In the genomic region with DNA sequence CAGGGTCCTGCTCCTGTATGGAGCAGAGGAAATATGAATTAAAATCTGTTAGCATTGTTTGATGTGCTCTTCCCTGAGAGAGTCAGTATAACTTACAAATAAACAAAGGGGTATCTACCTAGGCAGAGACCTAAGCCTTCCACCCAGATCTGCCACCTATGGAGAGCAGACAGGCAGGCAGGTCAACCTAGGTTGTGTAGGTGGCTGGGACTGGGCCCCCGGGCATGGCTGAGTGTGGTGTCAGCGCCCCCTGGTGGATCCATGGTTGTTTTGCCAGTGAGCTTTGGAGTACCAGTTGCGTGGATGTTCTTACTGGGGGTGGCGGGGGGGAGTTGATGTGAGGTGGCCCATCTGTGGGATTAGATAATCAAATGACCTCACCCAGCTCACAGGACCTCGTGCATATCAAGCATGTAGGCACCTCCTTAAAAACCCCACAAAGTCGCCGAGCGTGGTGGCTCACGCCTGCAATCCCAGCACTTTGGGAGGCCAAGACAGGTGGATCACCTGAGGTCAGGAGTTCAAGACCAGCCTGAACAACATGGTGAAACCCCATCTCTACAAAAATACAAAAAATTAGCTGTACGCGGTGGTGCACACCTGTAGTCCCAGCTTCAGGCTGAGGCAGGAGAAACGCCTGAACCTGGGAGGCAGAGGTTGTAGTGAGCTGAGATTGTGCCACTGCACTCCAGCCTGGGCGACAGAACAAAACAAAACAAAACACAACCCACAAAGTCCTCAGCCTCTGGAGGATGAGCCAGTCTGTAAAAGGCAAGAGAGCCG, we compare ENCODE assay signal across 8 cellular contexts. TPM values are rescaled to one million over a fixed set of nuclear protein-coding genes. Genes with fewer than 3 reads are reported as not detected.
DNase-seq lines count a peak whose midpoint lies in the region; ATAC-seq and TF ChIP-seq lines count a peak whose summit lies in the region.

No MANE protein-coding gene starts in this region.

- H3K4me3 ChIP-seq in BJ (ENCODE audit: low read depth, low read length) (no peak overlapping the region), PC-9 (no peak overlapping the region), esophagus squamous epithelium (no peak overlapping the region)

- no peak for DNase-seq in BJ (ENCODE audit: low read depth)
- DNase-seq in KG1 (lab: John Stamatoyannopoulos, UW), result peak; percentile 56
- DNase-seq in PC-9, result peak; percentile 55 to 83
- peak; percentile 90 for DNase-seq in activated T-cell treated with anti-CD3 and anti-CD28 coated beads, Interleukin-2, amount 50 U/mL, for 1 hour
- peak; percentile 59 for DNase-seq in esophagus squamous epithelium (lab: John Stamatoyannopoulos, UW)
- DNase-seq in natural killer cell, result peak; percentile 89
- peak; percentile 64 to 92 (median 84) for DNase-seq in stimulated activated naive CD4-positive, alpha-beta T cell (lab: John Stamatoyannopoulos, UW)

- H3K36me3 ChIP-seq in BJ (ENCODE audit: control insufficient read depth, insufficient read depth, low read length), result no peaks in the 10 kb centered on the region; the same call in 1 of the 2 replicates
- no peaks in the 10 kb centered on the region for H3K36me3 ChIP-seq in PC-9 (ENCODE audit: low read depth)
- H3K36me3 ChIP-seq in esophagus squamous epithelium, result peaks cover 0 to 54% (median 0%) of the 10 kb centered on the region in 3 donors

- H3K4me2 ChIP-seq in PC-9, result no peak overlapping the region

- H3K79me2 ChIP-seq in PC-9 (ENCODE audit: low read depth), result no peaks in the 10 kb centered on the region

- no TSS peak for BruUV-seq in PC-9 (replicated peaks; lab: Mats Ljungman, UMichigan)

- H3K27me3 Mint-ChIP-seq in natural killer cell (ENCODE audit: low read depth in 2 of 2), result no peaks in the 10 kb centered on the region

- CTCF ChIA-PET in BJ (lab: Yijun Ruan, JAX), result interaction anchor here (0.6 to 3.1 kb wide), 37 partner anchors 9 to 520 kb away, joined by 3 to 29 read pairs (median 5); partner anchors contain the start of genes DDX28, DPEP2, DUS2 and NRN1L
- CTCF ChIA-PET in PC-9 (lab: Charles Lee), result interaction anchor here (0.6 to 1.1 kb wide), 14 partner anchors 8 to 519 kb away, joined by 3 to 13 read pairs (median 4); no protein-coding TSS in a partner anchor

- H2AFZ ChIP-seq in PC-9, result no peak overlapping the region

- H3K4me1 ChIP-seq in PC-9 (replicated peaks; ENCODE audit: insufficient read depth) (no peaks in the 10 kb centered on the region), esophagus squamous epithelium (peaks cover 0 to 6% (median 0%) of the 10 kb centered on the region in 3 donors)

- H3K27ac ChIP-seq in PC-9 (no peak overlapping the region), esophagus squamous epithelium (peak overlapping the region; percentile 2 to 35 (median 26))

- no peaks in the 10 kb centered on the region for H3K9me2 ChIP-seq in PC-9 (ENCODE audit: insufficient read depth)

- H3K9me3 Mint-ChIP-seq in natural killer cell, result no peaks in the 10 kb centered on the region

- POLR2A ChIA-PET in BJ (lab: Charles Lee), result interaction anchor here (0.6 kb wide), 1 partner anchor 18 kb away, joined by 3 read pairs; the partner anchor contains the start of genes DDX28 and DUS2
- POLR2A ChIA-PET in PC-9 (lab: Charles Lee; ENCODE audit: unreplicated experiment), result interaction anchor here (0.6 kb wide), 2 partner anchors 8 to 31 kb away, joined by 5 to 23 read pairs; no protein-coding TSS in a partner anchor

- peak; percentile 85 for TF ChIP-seq CTCF in BJ (IDR thresholded peaks at IDR 0.05; ENCODE audit: insufficient read depth, low read depth, low read length)
- TF ChIP-seq CTCF in PC-9 (conservative IDR thresholded peaks at IDR 0.05), result peak; percentile 94
- peak; percentile 80 to 94 (median 89) for TF ChIP-seq CTCF in esophagus squamous epithelium (IDR thresholded peaks at IDR 0.05)
- peak; percentile 83 for TF ChIP-seq CTCF in natural killer cell (IDR thresholded peaks at IDR 0.05)

- no peaks in the 10 kb centered on the region for H4K20me1 ChIP-seq in PC-9 (ENCODE audit: insufficient read depth)

- no peak overlapping the region for H3K4me3 Mint-ChIP-seq in natural killer cell

- peak overlapping the region; percentile 72 to 79 for H3K27ac Mint-ChIP-seq in natural killer cell

- no peaks in the 10 kb centered on the region for H3K27me3 ChIP-seq in BJ (ENCODE audit: control insufficient read depth, insufficient read depth, low read length)
- H3K27me3 ChIP-seq in PC-9 (ENCODE audit: insufficient read depth, low read depth), result no peaks in the 10 kb centered on the region
- H3K27me3 ChIP-seq in esophagus squamous epithelium, result no peaks in the 10 kb centered on the region

- H3K4me1 Mint-ChIP-seq in natural killer cell, result peaks cover 16 to 19% of the 10 kb centered on the region in 2 donors

- H3K9me3 ChIP-seq in PC-9 (ENCODE audit: insufficient read depth, low read depth) (no peaks in the 10 kb centered on the region), esophagus squamous epithelium (no peaks in the 10 kb centered on the region)

- WGBS in esophagus squamous epithelium, 2 donors, result 49 to 70% methylated on average over 7 to 12 of the region's 14 CpGs

- H3F3A ChIP-seq in PC-9 (ENCODE audit: insufficient read depth, low read depth), result no peaks in the 10 kb centered on the region; the same call in 1 of the 2 replicates

- no peaks in the 10 kb centered on the region for H3K36me3 Mint-ChIP-seq in natural killer cell

- peak; percentile 62 for ATAC-seq in GM19467 (IDR thresholded peaks at IDR 0.05; ENCODE audit: unreplicated experiment)
- ATAC-seq in natural killer cell, result peak; percentile 98 to 100 (median 99)

- intact Hi-C loops in PC-9 (cut with micrococcal nuclease; ENCODE audit: unreplicated experiment) (loop anchor here (1.0 to 10.0 kb wide), 6 partner anchors 47 to 368 kb away; partner anchors contain the start of gene LCAT), esophagus squamous epithelium (cut with DNase I) (loop anchor here (5.0 kb wide), 1 partner anchor 48 kb away; no protein-coding TSS in a partner anchor), natural killer cell (cut with micrococcal nuclease) (loop anchor here (1.0 kb wide), 4 partner anchors 47 to 519 kb away; no protein-coding TSS in a partner anchor)

- TF ChIP-seq POLR2A in esophagus squamous epithelium (IDR thresholded peaks at IDR 0.05), result no peak

RNA-seq across cellular contexts. Expression of gene DUS2, which starts 17.6 kb away (rescaled TPM):
- polyA plus RNA-seq in BJ (2011; rRNA removed), result 12.9 and 18.3 TPM in 2 replicates
- 10.8 and 17.8 TPM in 2 replicates for polyA minus RNA-seq in BJ (2011; rRNA and poly(A)+ RNA removed)
- 25.4 and 29.7 TPM in 2 replicates for total RNA-seq in PC-9 (2021)
- 10 to 100 TPM in 3 of 4 donors, 1 to 10 TPM in 1; 9.9 to 26.1 (median 14.7) TPM for total RNA-seq in esophagus squamous epithelium
- 10 to 100 TPM; 21.6 to 24.2 (median 22.7) TPM for total RNA-seq in natural killer cell

RNA-seq across cellular contexts. Expression of gene DDX28, which starts 17.7 kb away (rescaled TPM):
- polyA plus RNA-seq in BJ (2011; rRNA removed), result 8.1 and 10.1 TPM in 2 replicates
- 5.9 and 8.0 TPM in 2 replicates for polyA minus RNA-seq in BJ (2011; rRNA and poly(A)+ RNA removed)
- 6.3 and 7.5 TPM in 2 replicates for total RNA-seq in PC-9 (2021)
- 10 to 100 TPM in 3 of 4 donors, 1 to 10 TPM in 1; 9.7 to 12.8 (median 11.6) TPM for total RNA-seq in esophagus squamous epithelium
- 10 to 100 TPM; 17.4 to 19.0 (median 17.9) TPM for total RNA-seq in natural killer cell

RNA-seq across cellular contexts. Expression of gene DPEP2NB, which starts 25.0 kb away (rescaled TPM):
- not detected in 2 replicates for polyA plus RNA-seq in BJ (2011; rRNA removed)
- polyA minus RNA-seq in BJ (2011; rRNA and poly(A)+ RNA removed), result not detected in 2 replicates
- not detected in 2 replicates for total RNA-seq in PC-9 (2021)
- not detected for total RNA-seq in esophagus squamous epithelium
- total RNA-seq in natural killer cell, result not detected

RNA-seq across cellular contexts. Expression of gene DPEP2, which starts 41.4 kb away (rescaled TPM):
- 0.10 and 0.25 TPM in 2 replicates for polyA plus RNA-seq in BJ (2011; rRNA removed)
- polyA minus RNA-seq in BJ (2011; rRNA and poly(A)+ RNA removed), result not detected in 2 replicates
- total RNA-seq in PC-9 (2021) (not detected in 2 replicates), esophagus squamous epithelium (1 to 10 TPM in 2 of 4 donors, under 1 TPM in 1, not detected in 1; 0.18 to 6.2 (median 4.0) TPM), natural killer cell (10 to 100 TPM; 47.2 to 64.1 (median 61.8) TPM)

RNA-seq across cellular contexts. Expression of gene NFATC3, which starts 44.5 kb away (rescaled TPM):
- 10.5 and 14.9 TPM in 2 replicates for polyA plus RNA-seq in BJ (2011; rRNA removed)
- polyA minus RNA-seq in BJ (2011; rRNA and poly(A)+ RNA removed), result 27.1 and 33.2 TPM in 2 replicates
- total RNA-seq in PC-9 (2021), result 37.2 and 43.7 TPM in 2 replicates
- total RNA-seq in esophagus squamous epithelium, result 10 to 100 TPM; 18.6 to 30.9 (median 20.5) TPM
- total RNA-seq in natural killer cell, result 100 to 1,000 TPM; 241 to 282 (median 263) TPM
